Comparison of ENCODE assay signal across 8 cellular contexts in genomic region chr9:33466565-33467495, GRCh38. TPM values are rescaled to one million over a fixed set of nuclear protein-coding genes. Genes with fewer than 3 reads are reported as not detected.
DNase-seq lines count a peak whose midpoint lies in the region; ATAC-seq and TF ChIP-seq lines count a peak whose summit lies in the region.

No MANE protein-coding gene starts in this region.

- H3K4me3 ChIP-seq in WI38 (ENCODE audit: low read depth, low read length): no peak overlapping the region
- H3K4me3 ChIP-seq in brain microvascular endothelial cell (ENCODE audit: low read depth, low read length): no peak overlapping the region

- intact Hi-C loops in left colon (cut with DNase I, micrococcal nuclease): loop anchor here (10.0 kb wide), 2 partner anchors 52 to 92 kb away; no protein-coding TSS in a partner anchor

- in situ Hi-C loops in brain microvascular endothelial cell (cut with HindIII; ENCODE audit: low pct_ligation_motif_present, low sequenced_read_pairs): no loop called here

- peak; percentile 99 for TF ChIP-seq CTCF in WI38 (IDR thresholded peaks at IDR 0.05; ENCODE audit: low read depth, low read length)
- peak; percentile 99 for TF ChIP-seq CTCF in brain microvascular endothelial cell (IDR thresholded peaks at IDR 0.05; ENCODE audit: low read depth, low read length, missing control alignments)

- peak; percentile 82 for ATAC-seq in left colon

- H3K36me3 ChIP-seq in brain microvascular endothelial cell (replicated peaks): peaks cover 93% of the 10 kb centered on the region

- H3K27ac ChIP-seq in brain microvascular endothelial cell: no peak overlapping the region

- no peaks in the 10 kb centered on the region for H3K27me3 ChIP-seq in brain microvascular endothelial cell (replicated peaks)

- peak; percentile 7 for DNase-seq in DMS153 (lab: John Stamatoyannopoulos, UW)
- peak; percentile 78 for DNase-seq in HT-29 (ENCODE audit: low spot score)
- DNase-seq in brain microvascular endothelial cell: peak; percentile 25
- DNase-seq in left colon: peak; percentile 39 to 79
- peak; percentile 40 to 60 (median 46) for DNase-seq in stimulated activated CD4-positive, alpha-beta T cell treated with anti-CD3 and anti-CD28 coated beads, TNF-alpha, amount 100 ng/mL, for 4 hours (ENCODE audit: low read depth in 3 of 3)
- no peak for DNase-seq in medulla oblongata (ENCODE audit: extremely low spot score)
- DNase-seq in NCI-H526 treated with DMSO at 0.1 percent for 48 hours (lab: John Stamatoyannopoulos, UW): no peak

RNA-seq across cellular contexts. Expression of gene NOL6, which starts 6.9 kb away (rescaled TPM):
- total RNA-seq in HT-29 (2014; rRNA removed; shearing (Covaris generic)): 53.5 and 54.4 TPM in 2 replicates
- total RNA-seq in left colon: 10 to 100 TPM; 14.4 to 20.3 TPM

RNA-seq across cellular contexts. Expression of gene AQP3, which starts 19.4 kb away (rescaled TPM):
- total RNA-seq in HT-29 (2014; rRNA removed; shearing (Covaris generic)): 82.7 and 116 TPM in 2 replicates
- total RNA-seq in left colon: 1 to 10 TPM; 6.8 to 8.4 TPM

RNA-seq across cellular contexts. Expression of gene ANKRD18B, which starts 57.2 kb away (rescaled TPM):
- not detected in 2 replicates for total RNA-seq in HT-29 (2014; rRNA removed; shearing (Covaris generic))
- total RNA-seq in left colon: under 1 TPM in 1 of 2 donors, not detected in 1; 0.64 TPM

Comparison
In these comparisons a context has a peak if more than half of its experiments do, and no peak if none do; other contexts are left out.
1. DNase-seq: peak in DMS153 (single experiment), HT-29 (single experiment), brain microvascular endothelial cell (single experiment), left colon (2 of 2) and stimulated activated CD4-positive, alpha-beta T cell treated with anti-CD3 and anti-CD28 coated beads, TNF-alpha, amount 100 ng/mL, for 4 hours (3 of 3); none in medulla oblongata (single experiment) and NCI-H526 treated with DMSO at 0.1 percent for 48 hours (single experiment).